Comparison of ENCODE assay signal across 1 cellular context in genomic region chr15:90142216-90143175, GRCh38.
TF ChIP-seq lines count a peak whose summit lies in the region.

No MANE protein-coding gene starts in this region.

TF ChIP-seq in H1, 55 proteins besides CTCF, POLR2A, EP300 and RAD21 (continued from another document):
- TF ChIP-seq CBX5 (IDR thresholded peaks at IDR 0.05; ENCODE audit: low read depth, low read length) (no peak), POLR2AphosphoS5 (IDR thresholded peaks at IDR 0.05; ENCODE audit: low read depth, low read length) (no peak), SIRT6 (IDR thresholded peaks at IDR 0.05; ENCODE audit: low read length) (no peak), KDM1A (IDR thresholded peaks at IDR 0.05; ENCODE audit: borderline replicate concordance, low read length) (no peak), GTF2F1 (IDR thresholded peaks at IDR 0.05; ENCODE audit: borderline replicate concordance, low read depth, low read length) (no peak), RNF2 (IDR thresholded peaks at IDR 0.05; ENCODE audit: borderline replicate concordance, low read depth, low read length, missing control alignments, poor library complexity, severe bottlenecking) (no peak), SRF (IDR thresholded peaks at IDR 0.05; ENCODE audit: low read depth, low read length) (no peak), TAF1 (IDR thresholded peaks at IDR 0.05; ENCODE audit: low read depth, low read length) (no peak), PHF8 (conservative IDR thresholded peaks at IDR 0.05; ENCODE audit: low read depth, low read length) (no peak), KDM5A (IDR thresholded peaks at IDR 0.05; ENCODE audit: low read length) (no peak)
